In genomic region chr5:107864793-107865192, GRCh38 we compare ENCODE assay signal across 21 cellular contexts.
A peak's percentile ranks its signal among the peaks of the same experiment; 100 is the strongest.
DNase-seq lines count a peak whose midpoint lies in the region; ATAC-seq and TF ChIP-seq lines count a peak whose summit lies in the region.
"Had no signal": no experiment of that assay in that cellular context is flagged by ENCODE, and none has a peak within 500 bp of the region (broad histone marks: within the 10 kb centered on the region; RNA-seq: fewer than 3 reads in every experiment).

No MANE protein-coding gene starts in this region.

- no peaks in the 10 kb centered on the region for H3K36me3 Mint-ChIP-seq in WTC11

- peak overlapping the region; percentile 38; the same call in 1 of the 2 replicates for H3K27ac Mint-ChIP-seq in WTC11
- H3K27ac Mint-ChIP-seq: activated naive CD8-positive, alpha-beta T cell treated with anti-CD3 and anti-CD28 coated beads, Interleukin-2, amount 50 U/mL, for 24 hours; memory B cell; stimulated activated naive CD8-positive, alpha-beta T cell treated with anti-CD3 and anti-CD28 coated beads, Interleukin-15, Interleukin-2, amounts not matched to agents 100 ng/mL and 50 ng/mL, for 24 hours had no signal

- no peaks in the 10 kb centered on the region for H3K9me3 Mint-ChIP-seq in WTC11
- H3K9me3 Mint-ChIP-seq: memory B cell; stimulated activated naive CD8-positive, alpha-beta T cell treated with anti-CD3 and anti-CD28 coated beads, Interleukin-15, Interleukin-2, amounts not matched to agents 100 ng/mL and 50 ng/mL, for 24 hours had no signal

- POLR2A ChIA-PET in WTC11 (lab: Charles Lee) = no interaction called here

- peaks cover 37% of the 10 kb centered on the region for H3K4me1 Mint-ChIP-seq in WTC11
- H3K4me1 Mint-ChIP-seq: activated naive CD8-positive, alpha-beta T cell treated with anti-CD3 and anti-CD28 coated beads, Interleukin-2, amount 50 U/mL, for 24 hours had no signal

- H3K27me3 Mint-ChIP-seq in WTC11 (ENCODE audit: low read depth) = no peaks in the 10 kb centered on the region
- H3K27me3 Mint-ChIP-seq: activated naive CD8-positive, alpha-beta T cell treated with anti-CD3 and anti-CD28 coated beads, Interleukin-2, amount 50 U/mL, for 24 hours; memory B cell; stimulated activated naive CD8-positive, alpha-beta T cell treated with anti-CD3 and anti-CD28 coated beads, Interleukin-15, Interleukin-2, amounts not matched to agents 100 ng/mL and 50 ng/mL, for 24 hours had no signal

- no peak for TF ChIP-seq CTCF in WTC11 (IDR thresholded peaks at IDR 0.05)

- H3K4me3 Mint-ChIP-seq in WTC11 = no peak overlapping the region
- H3K4me3 Mint-ChIP-seq: activated naive CD8-positive, alpha-beta T cell treated with anti-CD3 and anti-CD28 coated beads, Interleukin-2, amount 50 U/mL, for 24 hours; memory B cell; stimulated activated naive CD8-positive, alpha-beta T cell treated with anti-CD3 and anti-CD28 coated beads, Interleukin-15, Interleukin-2, amounts not matched to agents 100 ng/mL and 50 ng/mL, for 24 hours had no signal

- CTCF ChIA-PET in WTC11 (lab: Charles Lee) = no interaction called here

- DNase-seq in DMS53 (lab: John Stamatoyannopoulos, UW) (peak; percentile 43), DMS53 treated with DMSO at 0.1 percent for 48 hours (lab: John Stamatoyannopoulos, UW; ENCODE audit: unreplicated experiment) (no peak), WTC11 (ENCODE audit: low spot score) (no peak), fibroblast of gingiva (ENCODE audit: low read depth) (peak; percentile 88), renal cortical epithelial cell (ENCODE audit: low read depth) (peak; percentile 18), SKM-1 (lab: John Stamatoyannopoulos, UW; ENCODE audit: unreplicated experiment) (no peak), cerebellar nuclear complex (lab: John Stamatoyannopoulos, UW) (no peak)
- DNase-seq: activated CD4-positive, alpha-beta T cell treated with anti-CD3 and anti-CD28 coated beads, Interleukin-2, amount 50 U/mL, for 48 hours; activated effector memory CD4-positive, alpha-beta T cell treated with Interleukin-2 at 50 U/mL for 16 hours; activated naive CD8-positive, alpha-beta T cell treated with anti-CD3 and anti-CD28 coated beads, Interleukin-2, amount 50 U/mL, for 24 hours; H7; MM.1S; NCI-H1436 treated with DMSO at 0.1 percent for 48 hours; NCI-H748 treated with DMSO at 0.1 percent for 48 hours; occipital lobe; stimulated activated CD4-positive, alpha-beta T cell treated with anti-CD3 and anti-CD28 coated beads, Interleukin-4, amount 100 ng/mL, for 4 hours; T-helper 9 cell; trophoblast cell had no signal

- ATAC-seq in WTC11 (no peak), GM21786 (IDR thresholded peaks at IDR 0.05; ENCODE audit: unreplicated experiment) (no peak)
- ATAC-seq: activated naive CD8-positive, alpha-beta T cell treated with anti-CD3 and anti-CD28 coated beads, Interleukin-2, amount 50 U/mL, for 24 hours had no signal

TF ChIP-seq in WTC11, 78 proteins besides CTCF, POLR2A, EP300 and RAD21:
- TF ChIP-seq CDX4 (CRISPR knock-in tag; IDR thresholded peaks at IDR 0.05; ENCODE audit: borderline replicate concordance) = no peak
- TF ChIP-seq MAX (CRISPR knock-in tag; IDR thresholded peaks at IDR 0.05) = no peak
- TF ChIP-seq SP1 (CRISPR knock-in tag; conservative IDR thresholded peaks at IDR 0.05) = no peak
- TF ChIP-seq HMGA2 (CRISPR knock-in tag; IDR thresholded peaks at IDR 0.05) = no peak
- no peak for TF ChIP-seq E2F1 (CRISPR knock-in tag; IDR thresholded peaks at IDR 0.05)

Comparison
In these comparisons a context has a peak if more than half of its experiments do, and no peak if none do; other contexts are left out.
1. DNase-seq: peak in DMS53 (single experiment), fibroblast of gingiva (single experiment) and renal cortical epithelial cell (single experiment); none in DMS53 treated with DMSO at 0.1 percent for 48 hours (single experiment), WTC11 (single experiment), SKM-1 (single experiment) and cerebellar nuclear complex (0 of 2).